ENCODE assay signal across 18 cellular contexts in genomic region chr2:16392647-16393482, GRCh38.
"Had no signal": no experiment of that assay in that cellular context is flagged by ENCODE, and none has a peak within 500 bp of the region (broad histone marks: within the 10 kb centered on the region; RNA-seq: fewer than 3 reads in every experiment).

No MANE protein-coding gene starts in this region.

- H3K36me3 ChIP-seq: cardiac muscle cell, lower lobe of right lung, prostate gland, tibial nerve, uterus had no signal

- H3K4me1 Mint-ChIP-seq: activated CD4-positive, alpha-beta T cell treated with anti-CD3 and anti-CD28 coated beads, Interleukin-2, amount 10 ng/mL, durations not matched to agents 24 days and 14 days; activated naive CD8-positive, alpha-beta T cell treated with anti-CD3 and anti-CD28 coated beads, Interleukin-2, amount 10 ng/mL, durations not matched to agents 7 days and 5 days; activated T-helper 17 cell treated with anti-CD3 and anti-CD28 coated beads, Interleukin-2, amount 50 U/mL, for 72 hours; endodermal cell had no signal

- H3K27me3 ChIP-seq: cardiac muscle cell, foreskin keratinocyte, tibial nerve, uterus had no signal

- H3K27ac Mint-ChIP-seq: activated CD4-positive, alpha-beta T cell treated with anti-CD3 and anti-CD28 coated beads, Interleukin-2, amount 10 ng/mL, durations not matched to agents 24 days and 14 days; activated CD8-positive, alpha-beta T cell treated with anti-CD3 and anti-CD28 coated beads for 36 hours; activated naive CD8-positive, alpha-beta T cell treated with anti-CD3 and anti-CD28 coated beads, Interleukin-2, amount 10 ng/mL, durations not matched to agents 7 days and 5 days; activated T-helper 17 cell treated with anti-CD3 and anti-CD28 coated beads, Interleukin-2, amount 50 U/mL, for 72 hours; endodermal cell; mesothelial cell of epicardium; natural killer cell treated with Interleukin-12 subunit alpha and Interleukin-12 subunit beta and Interleukin-15 and Interleukin-18, amount 100 ng/mL, for 72 hours had no signal

- H3K27ac ChIP-seq: foreskin keratinocyte, lower lobe of right lung, prostate gland, skin epidermis, tibial nerve, uterus had no signal

- H3K4me3 ChIP-seq: cardiac muscle cell, lower lobe of right lung, prostate gland, skin epidermis, tibial nerve, uterus had no signal

- H3K9me3 ChIP-seq: lower lobe of right lung, prostate gland, tibial nerve, uterus had no signal

- H3K36me3 Mint-ChIP-seq: activated naive CD8-positive, alpha-beta T cell treated with anti-CD3 and anti-CD28 coated beads, Interleukin-2, amount 10 ng/mL, durations not matched to agents 7 days and 5 days; mesothelial cell of epicardium; natural killer cell treated with Interleukin-12 subunit alpha and Interleukin-12 subunit beta and Interleukin-15 and Interleukin-18, amount 100 ng/mL, for 72 hours had no signal

- ATAC-seq: activated CD8-positive, alpha-beta T cell treated with anti-CD3 and anti-CD28 coated beads for 36 hours; activated T-helper 17 cell treated with anti-CD3 and anti-CD28 coated beads, Interleukin-2, amount 50 U/mL, for 72 hours; lower lobe of right lung; natural killer cell treated with Interleukin-12 subunit alpha and Interleukin-12 subunit beta and Interleukin-15 and Interleukin-18, amount 100 ng/mL, for 72 hours; stimulated activated naive CD8-positive, alpha-beta T cell treated with anti-CD3 and anti-CD28 coated beads, Interleukin-15, Interleukin-2, amounts not matched to agents 100 U/mL and 50 U/mL, for 24 hours had no signal

- H3K27me3 Mint-ChIP-seq: activated CD4-positive, alpha-beta T cell treated with anti-CD3 and anti-CD28 coated beads, Interleukin-2, amount 10 ng/mL, durations not matched to agents 24 days and 14 days; activated CD8-positive, alpha-beta T cell treated with anti-CD3 and anti-CD28 coated beads for 36 hours; activated naive CD8-positive, alpha-beta T cell treated with anti-CD3 and anti-CD28 coated beads, Interleukin-2, amount 10 ng/mL, durations not matched to agents 7 days and 5 days; natural killer cell treated with Interleukin-12 subunit alpha and Interleukin-12 subunit beta and Interleukin-15 and Interleukin-18, amount 100 ng/mL, for 72 hours had no signal

- H3K4me3 Mint-ChIP-seq: activated CD4-positive, alpha-beta T cell treated with anti-CD3 and anti-CD28 coated beads, Interleukin-2, amount 10 ng/mL, durations not matched to agents 24 days and 14 days; activated CD8-positive, alpha-beta T cell treated with anti-CD3 and anti-CD28 coated beads for 36 hours; activated naive CD8-positive, alpha-beta T cell treated with anti-CD3 and anti-CD28 coated beads, Interleukin-2, amount 10 ng/mL, durations not matched to agents 7 days and 5 days; activated T-helper 17 cell treated with anti-CD3 and anti-CD28 coated beads, Interleukin-2, amount 50 U/mL, for 72 hours; endodermal cell; mesothelial cell of epicardium; natural killer cell treated with Interleukin-12 subunit alpha and Interleukin-12 subunit beta and Interleukin-15 and Interleukin-18, amount 100 ng/mL, for 72 hours had no signal

- DNase-seq: activated CD4-positive, alpha-beta T cell treated with anti-CD3 and anti-CD28 coated beads, Interleukin-2, amount 10 ng/mL, durations not matched to agents 24 days and 14 days; activated CD8-positive, alpha-beta T cell treated with anti-CD3 and anti-CD28 coated beads for 36 hours; activated naive CD4-positive, alpha-beta T cell treated with Interleukin-2 at 50 U/mL for 16 hours; activated naive CD8-positive, alpha-beta T cell treated with anti-CD3 and anti-CD28 coated beads, Interleukin-2, amount 10 ng/mL, durations not matched to agents 7 days and 5 days; activated T-cell treated with anti-CD3 and anti-CD28 coated beads, Interleukin-2, amount 50 U/mL, for 1 hour; endodermal cell; foreskin keratinocyte; lower lobe of right lung; occipital lobe; stimulated activated naive CD8-positive, alpha-beta T cell treated with anti-CD3 and anti-CD28 coated beads, Interleukin-15, Interleukin-2, amounts not matched to agents 100 U/mL and 50 U/mL, for 24 hours; uterus had no signal

- H3K4me1 ChIP-seq: foreskin keratinocyte, lower lobe of right lung, prostate gland, tibial nerve, uterus had no signal

- H3K9me3 Mint-ChIP-seq: activated CD4-positive, alpha-beta T cell treated with anti-CD3 and anti-CD28 coated beads, Interleukin-2, amount 10 ng/mL, durations not matched to agents 24 days and 14 days; activated CD8-positive, alpha-beta T cell treated with anti-CD3 and anti-CD28 coated beads for 36 hours; activated naive CD8-positive, alpha-beta T cell treated with anti-CD3 and anti-CD28 coated beads, Interleukin-2, amount 10 ng/mL, durations not matched to agents 7 days and 5 days; endodermal cell; natural killer cell treated with Interleukin-12 subunit alpha and Interleukin-12 subunit beta and Interleukin-15 and Interleukin-18, amount 100 ng/mL, for 72 hours had no signal
